In genomic region chr2:233040174-233040530, GRCh38 we compare ENCODE assay signal across 30 cellular contexts. TPM values are rescaled to one million over a fixed set of nuclear protein-coding genes. Genes with fewer than 3 reads are reported as not detected.
"Had no signal": no experiment of that assay in that cellular context is flagged by ENCODE, and none has a peak within 500 bp of the region (broad histone marks: within the 10 kb centered on the region; RNA-seq: fewer than 3 reads in every experiment).

No MANE protein-coding gene starts in this region.

- H3K9me3 ChIP-seq: adrenal gland, Peyer's patch, SK-N-SH had no signal

- DNase-seq: activated CD4-positive, alpha-beta T cell treated with anti-CD3 and anti-CD28 coated beads, Interleukin-2, amount 10 ng/mL, durations not matched to agents 24 days and 14 days; activated CD4-positive, alpha-beta T cell treated with anti-CD3 and anti-CD28 coated beads, Interleukin-2, amount 50 U/mL, for 4 hours; activated CD8-positive, alpha-beta T cell treated with anti-CD3 and anti-CD28 coated beads for 36 hours; activated gamma-delta T cell treated with Interleukin-2 at 50 U/mL for 16 hours; activated naive CD4-positive, alpha-beta T cell treated with anti-CD3 and anti-CD28 coated beads for 36 hours; activated T-cell treated with anti-CD3 and anti-CD28 coated beads, Interleukin-2, amount 50 U/mL, for 1 hour; activated T-cell treated with anti-CD3 and anti-CD28 coated beads, Interleukin-2, amount 50 U/mL, for 72 hours; adrenal gland; anterior cingulate cortex; NCI-H1105; NCI-H1436 treated with DMSO at 0.1 percent for 48 hours; NCI-H1694 treated with DMSO at 0.1 percent for 48 hours; NCI-H2029; NCI-H2107; NCI-H2171; NCI-H510A; NCI-H526; NCI-H748 treated with DMSO at 0.1 percent for 48 hours; NK-92 treated with Interleukin-12 subunit alpha and Interleukin-12 subunit beta, amount 100 ng/mL, for 24 hours; PC-3; Peyer's patch; RPMI8226; SHP77 treated with DMSO at 0.1 percent for 48 hours; SK-N-SH had no signal

- H3K4me1 ChIP-seq: adrenal gland, Peyer's patch had no signal

- H3K4me3 ChIP-seq: adrenal gland, Peyer's patch, SJSA1 had no signal

- H3K36me3 ChIP-seq: adrenal gland, Peyer's patch, SJSA1 had no signal

- FAIRE-seq: TTC549 had no signal

- ATAC-seq: activated CD8-positive, alpha-beta T cell treated with anti-CD3 and anti-CD28 coated beads for 36 hours; activated naive CD4-positive, alpha-beta T cell treated with anti-CD3 and anti-CD28 coated beads, Interleukin-2, amount 50 U/mL, for 72 hours; activated T-cell treated with anti-CD3 and anti-CD28 coated beads, Interleukin-2, amount 50 U/mL, for 72 hours; activated T-helper 17 cell treated with anti-CD3 and anti-CD28 coated beads, Interleukin-2, amount 50 U/mL, for 72 hours; PC-3 had no signal

- H3K27me3 ChIP-seq: adrenal gland, Peyer's patch, SJSA1 had no signal

- H3K27ac ChIP-seq: Peyer's patch, SJSA1 had no signal

RNA-seq across cellular contexts. Expression of gene NEU2, which starts 7.7 kb away (rescaled TPM):
- total RNA-seq: activated CD4-positive, alpha-beta T cell treated with anti-CD3 and anti-CD28 coated beads, Interleukin-2, amount 10 ng/mL, durations not matched to agents 24 days and 14 days; activated CD8-positive, alpha-beta memory T cell treated with anti-CD3 and anti-CD28 coated beads for 36 hours; activated CD8-positive, alpha-beta T cell treated with anti-CD3 and anti-CD28 coated beads for 36 hours; activated naive CD4-positive, alpha-beta T cell treated with anti-CD3 and anti-CD28 coated beads for 36 hours; activated naive CD4-positive, alpha-beta T cell treated with anti-CD3 and anti-CD28 coated beads, Interleukin-2, amount 50 U/mL, for 72 hours; activated T-cell treated with anti-CD3 and anti-CD28 coated beads, Interleukin-2, amount 50 U/mL, for 72 hours; activated T-helper 17 cell treated with anti-CD3 and anti-CD28 coated beads, Interleukin-2, amount 50 U/mL, for 72 hours; adrenal gland; M059J; Peyer's patch; SJSA1 had no signal
- polyA plus RNA-seq: adrenal gland, SK-N-SH had no signal

RNA-seq across cellular contexts. Expression of gene INPP5D, which starts 20.0 kb away (rescaled TPM):
- total RNA-seq: M059J had no signal
